In genomic region chr2:231130657-231131056, GRCh38 we compare ENCODE assay signal across 19 cellular contexts. TPM values are rescaled to one million over a fixed set of nuclear protein-coding genes. Genes with fewer than 3 reads are reported as not detected.
"Had no signal": no experiment of that assay in that cellular context is flagged by ENCODE, and none has a peak within 500 bp of the region (broad histone marks: within the 10 kb centered on the region; RNA-seq: fewer than 3 reads in every experiment).

No MANE protein-coding gene starts in this region.

- H3K27me3 ChIP-seq: foreskin keratinocyte, left lung, neutrophil, upper lobe of left lung had no signal

- H3K27me3 Mint-ChIP-seq: activated CD4-positive, alpha-beta T cell treated with anti-CD3 and anti-CD28 coated beads, Interleukin-2, amount 10 ng/mL, durations not matched to agents 7 days and 5 days; naive thymus-derived CD8-positive, alpha-beta T cell; stimulated activated naive CD8-positive, alpha-beta T cell treated with anti-CD3 and anti-CD28 coated beads, Interleukin-15, Interleukin-2, amounts not matched to agents 100 ng/mL and 50 ng/mL, for 24 hours had no signal

- H3K36me3 Mint-ChIP-seq: activated naive CD4-positive, alpha-beta T cell treated with anti-CD3 and anti-CD28 coated beads, Interleukin-2, amount 50 U/mL, for 72 hours had no signal

- DNase-seq: activated CD4-positive, alpha-beta T cell treated with anti-CD3 and anti-CD28 coated beads, Interleukin-2, amount 10 ng/mL, durations not matched to agents 7 days and 5 days; activated CD8-positive, alpha-beta memory T cell treated with anti-CD3 and anti-CD28 coated beads, Interleukin-2, amount 50 U/mL, for 48 hours; activated gamma-delta T cell; activated T-cell treated with anti-CD3 and anti-CD28 coated beads, Interleukin-2, amount 50 U/mL, for 72 hours; central memory CD4-positive, alpha-beta T cell; foreskin keratinocyte; glutamatergic neuron; hypothalamus; kidney; left lung; naive thymus-derived CD8-positive, alpha-beta T cell; posterior cingulate gyrus; right cardiac atrium; T-helper 9 cell; upper lobe of left lung had no signal

- H3K27ac Mint-ChIP-seq: activated CD4-positive, alpha-beta T cell treated with anti-CD3 and anti-CD28 coated beads, Interleukin-2, amount 10 ng/mL, durations not matched to agents 7 days and 5 days; activated naive CD4-positive, alpha-beta T cell treated with anti-CD3 and anti-CD28 coated beads, Interleukin-2, amount 50 U/mL, for 72 hours; activated T-cell treated with anti-CD3 and anti-CD28 coated beads, Interleukin-2, amount 50 U/mL, for 72 hours; stimulated activated naive CD8-positive, alpha-beta T cell treated with anti-CD3 and anti-CD28 coated beads, Interleukin-15, Interleukin-2, amounts not matched to agents 100 ng/mL and 50 ng/mL, for 24 hours had no signal

- H3K4me3 Mint-ChIP-seq: activated CD4-positive, alpha-beta T cell treated with anti-CD3 and anti-CD28 coated beads, Interleukin-2, amount 10 ng/mL, durations not matched to agents 7 days and 5 days; activated T-cell treated with anti-CD3 and anti-CD28 coated beads, Interleukin-2, amount 50 U/mL, for 72 hours; naive thymus-derived CD8-positive, alpha-beta T cell; stimulated activated naive CD8-positive, alpha-beta T cell treated with anti-CD3 and anti-CD28 coated beads, Interleukin-15, Interleukin-2, amounts not matched to agents 100 ng/mL and 50 ng/mL, for 24 hours had no signal

- H3K36me3 ChIP-seq: left lung, neutrophil, upper lobe of left lung had no signal

- H3K9me3 Mint-ChIP-seq: activated CD4-positive, alpha-beta T cell treated with anti-CD3 and anti-CD28 coated beads, Interleukin-2, amount 10 ng/mL, durations not matched to agents 7 days and 5 days; activated naive CD4-positive, alpha-beta T cell treated with anti-CD3 and anti-CD28 coated beads, Interleukin-2, amount 50 U/mL, for 72 hours; activated T-cell treated with anti-CD3 and anti-CD28 coated beads, Interleukin-2, amount 50 U/mL, for 72 hours; naive thymus-derived CD8-positive, alpha-beta T cell; stimulated activated naive CD8-positive, alpha-beta T cell treated with anti-CD3 and anti-CD28 coated beads, Interleukin-15, Interleukin-2, amounts not matched to agents 100 ng/mL and 50 ng/mL, for 24 hours had no signal

- H3K9me3 ChIP-seq: left lung, neutrophil, upper lobe of left lung had no signal

- H3K27ac ChIP-seq: coronary artery, foreskin keratinocyte, left lung, neutrophil, upper lobe of left lung had no signal

- H3K4me3 ChIP-seq: coronary artery, left lung, upper lobe of left lung had no signal

- ATAC-seq: activated naive CD4-positive, alpha-beta T cell treated with anti-CD3 and anti-CD28 coated beads, Interleukin-2, amount 50 U/mL, for 72 hours; activated T-cell treated with anti-CD3 and anti-CD28 coated beads, Interleukin-2, amount 50 U/mL, for 72 hours; foreskin keratinocyte; left lung; naive thymus-derived CD8-positive, alpha-beta T cell; right cardiac atrium had no signal

- H3K4me1 ChIP-seq: left lung had no signal

RNA-seq across cellular contexts. Expression of gene HTR2B, which starts 5.8 kb away (rescaled TPM):
- total RNA-seq: activated naive CD4-positive, alpha-beta T cell treated with anti-CD3 and anti-CD28 coated beads, Interleukin-2, amount 50 U/mL, for 72 hours; activated T-cell treated with anti-CD3 and anti-CD28 coated beads, Interleukin-2, amount 50 U/mL, for 72 hours; foreskin keratinocyte; naive thymus-derived CD8-positive, alpha-beta T cell had no signal
- polyA plus RNA-seq: foreskin keratinocyte had no signal
